In the genomic region with DNA sequence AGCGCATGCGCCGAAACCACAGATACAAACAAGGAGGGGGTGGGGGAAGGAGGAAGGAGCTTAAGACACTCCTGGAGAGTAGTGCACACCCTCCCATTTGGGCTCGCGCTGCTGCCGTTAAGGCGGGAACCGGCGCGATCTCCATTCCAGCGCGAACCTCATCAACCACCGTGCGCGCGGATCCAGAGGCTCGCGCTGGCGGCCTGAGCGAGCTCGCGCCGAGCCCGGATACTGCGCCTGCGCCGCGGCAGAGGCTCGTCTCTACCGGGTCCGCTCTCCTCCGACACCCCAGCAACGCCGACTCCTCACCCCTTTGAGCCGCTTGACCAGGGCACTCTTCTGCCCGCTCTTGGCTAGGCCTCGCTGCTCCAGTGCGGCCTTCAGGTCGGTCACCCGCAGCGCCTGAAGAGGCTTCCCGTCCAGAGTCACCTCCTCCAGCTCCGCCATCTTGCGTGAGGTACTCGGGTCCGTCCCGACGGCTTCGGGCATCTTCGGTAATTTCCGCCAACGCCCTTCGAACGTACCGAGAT, we compare ENCODE assay signal across 9 cellular contexts. TPM values are rescaled to one million over a fixed set of nuclear protein-coding genes. Genes with fewer than 3 reads are reported as not detected.
DNase-seq lines count a peak whose midpoint lies in the region; ATAC-seq and TF ChIP-seq lines count a peak whose summit lies in the region.
"Had no signal": no experiment of that assay in that cellular context is flagged by ENCODE, and none has a peak within 500 bp of the region (broad histone marks: within the 10 kb centered on the region; RNA-seq: fewer than 3 reads in every experiment).

A gene with protein sequence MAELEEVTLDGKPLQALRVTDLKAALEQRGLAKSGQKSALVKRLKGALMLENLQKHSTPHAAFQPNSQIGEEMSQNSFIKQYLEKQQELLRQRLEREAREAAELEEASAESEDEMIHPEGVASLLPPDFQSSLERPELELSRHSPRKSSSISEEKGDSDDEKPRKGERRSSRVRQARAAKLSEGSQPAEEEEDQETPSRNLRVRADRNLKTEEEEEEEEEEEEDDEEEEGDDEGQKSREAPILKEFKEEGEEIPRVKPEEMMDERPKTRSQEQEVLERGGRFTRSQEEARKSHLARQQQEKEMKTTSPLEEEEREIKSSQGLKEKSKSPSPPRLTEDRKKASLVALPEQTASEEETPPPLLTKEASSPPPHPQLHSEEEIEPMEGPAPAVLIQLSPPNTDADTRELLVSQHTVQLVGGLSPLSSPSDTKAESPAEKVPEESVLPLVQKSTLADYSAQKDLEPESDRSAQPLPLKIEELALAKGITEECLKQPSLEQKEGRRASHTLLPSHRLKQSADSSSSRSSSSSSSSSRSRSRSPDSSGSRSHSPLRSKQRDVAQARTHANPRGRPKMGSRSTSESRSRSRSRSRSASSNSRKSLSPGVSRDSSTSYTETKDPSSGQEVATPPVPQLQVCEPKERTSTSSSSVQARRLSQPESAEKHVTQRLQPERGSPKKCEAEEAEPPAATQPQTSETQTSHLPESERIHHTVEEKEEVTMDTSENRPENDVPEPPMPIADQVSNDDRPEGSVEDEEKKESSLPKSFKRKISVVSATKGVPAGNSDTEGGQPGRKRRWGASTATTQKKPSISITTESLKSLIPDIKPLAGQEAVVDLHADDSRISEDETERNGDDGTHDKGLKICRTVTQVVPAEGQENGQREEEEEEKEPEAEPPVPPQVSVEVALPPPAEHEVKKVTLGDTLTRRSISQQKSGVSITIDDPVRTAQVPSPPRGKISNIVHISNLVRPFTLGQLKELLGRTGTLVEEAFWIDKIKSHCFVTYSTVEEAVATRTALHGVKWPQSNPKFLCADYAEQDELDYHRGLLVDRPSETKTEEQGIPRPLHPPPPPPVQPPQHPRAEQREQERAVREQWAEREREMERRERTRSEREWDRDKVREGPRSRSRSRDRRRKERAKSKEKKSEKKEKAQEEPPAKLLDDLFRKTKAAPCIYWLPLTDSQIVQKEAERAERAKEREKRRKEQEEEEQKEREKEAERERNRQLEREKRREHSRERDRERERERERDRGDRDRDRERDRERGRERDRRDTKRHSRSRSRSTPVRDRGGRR (minus strand): TSS at position 471 of the 530 bp plus-strand sequence. CDS start 24 bp downstream, at position 447.

- H3K36me3 Mint-ChIP-seq in natural killer cell = peaks cover under 1% of the 10 kb centered on the region

- H3K36me3 ChIP-seq in testis (ENCODE audit: low read depth, missing control alignments) = no peaks in the 10 kb centered on the region

- no peak within 1 kb of the TSS for H3K4me3 Mint-ChIP-seq in natural killer cell

- TF ChIP-seq CTCF in AG09309 (IDR thresholded peaks at IDR 0.05; ENCODE audit: control insufficient read depth, insufficient read depth, low read depth, low read length, missing control alignments) = no peak
- TF ChIP-seq CTCF in natural killer cell (IDR thresholded peaks at IDR 0.05) = no peak
- TF ChIP-seq CTCF in testis (IDR thresholded peaks at IDR 0.05) = peak in 1 of 3 experiments; percentile 22

- 0 to 1% methylated on average over 11 to 55 of the region's 55 CpGs for WGBS in testis, 2 donors

- H3K9me3 ChIP-seq in testis = no peaks in the 10 kb centered on the region

- peak within 1 kb of the TSS; percentile 98 to 100 for H3K27ac ChIP-seq in testis

- no peaks in the 10 kb centered on the region for H3K9me3 Mint-ChIP-seq in natural killer cell
- H3K9me3 Mint-ChIP-seq: T-helper 1 cell treated with Interleukin-12 subunit alpha and Interleukin-12 subunit beta and Interleukin-4 antibody, amounts not matched to agents 30 μg/mL and 1 μg/mL, for 36 hours had no signal

- intact Hi-C loops in natural killer cell (cut with micrococcal nuclease) = loop anchor here (1.0 to 10.0 kb wide), 5 partner anchors 24 to 505 kb away; a partner anchor contains a TSS
- intact Hi-C loops in testis (cut with DNase I; ENCODE audit: low total_unique reads) = no loop called here

- H3K27me3 ChIP-seq in testis = no peaks in the 10 kb centered on the region

- TF ChIP-seq POLR2A in testis (IDR thresholded peaks at IDR 0.05) = no peak

- H3K4me1 ChIP-seq in testis = peaks cover 8% of the 10 kb centered on the region

- DNase-seq in AG09309 (ENCODE audit: low read depth) (peak; percentile 55), natural killer cell (peak; percentile 100), testis (peak; percentile 87), NCI-H748 (lab: John Stamatoyannopoulos, UW; ENCODE audit: unreplicated experiment) (no peak)
- DNase-seq in activated CD4-positive, alpha-beta T cell treated with anti-CD3 and anti-CD28 coated beads, Interleukin-2, amount 50 U/mL, for 24 hours (ENCODE audit: low read depth in 1 of 2, low spot score in 1 of 2) = peak; percentile 66 to 97

- H3K4me1 Mint-ChIP-seq in natural killer cell = peaks cover 22% of the 10 kb centered on the region in 2 donors

- H3K27me3 Mint-ChIP-seq in natural killer cell (ENCODE audit: low read depth in 2 of 2) = no peaks in the 10 kb centered on the region

- no peak within 1 kb of the TSS for H3K27ac Mint-ChIP-seq in natural killer cell

- H3K4me3 ChIP-seq in AG09309 (ENCODE audit: control insufficient read depth, low read depth, low read length) (peak within 1 kb of the TSS; percentile 91), testis (peak within 1 kb of the TSS; percentile 95 to 98)

- peak; percentile 34 for ATAC-seq in GM19324 (IDR thresholded peaks at IDR 0.05; ENCODE audit: low FRiP score, unreplicated experiment)
- ATAC-seq in HG03457 (IDR thresholded peaks at IDR 0.05; ENCODE audit: unreplicated experiment) = peak; percentile 26
- peak; percentile 64 for ATAC-seq in esophagus mucosa
- peak; percentile 35 to 52 (median 44) for ATAC-seq in natural killer cell

RNA-seq across cellular contexts. Expression of the gene that starts here (rescaled TPM):
- 82.5 TPM for total RNA-seq in esophagus mucosa
- 100 to 1,000 TPM; 321 to 395 (median 347) TPM for total RNA-seq in natural killer cell
- 100 to 1,000 TPM; 209 to 216 TPM for total RNA-seq in testis
- 151 TPM for polyA plus RNA-seq in testis (ENCODE audit: insufficient read depth, low read depth, low replicate concordance)
